Comparison of ENCODE assay signal across 8 cellular contexts in the genomic region with DNA sequence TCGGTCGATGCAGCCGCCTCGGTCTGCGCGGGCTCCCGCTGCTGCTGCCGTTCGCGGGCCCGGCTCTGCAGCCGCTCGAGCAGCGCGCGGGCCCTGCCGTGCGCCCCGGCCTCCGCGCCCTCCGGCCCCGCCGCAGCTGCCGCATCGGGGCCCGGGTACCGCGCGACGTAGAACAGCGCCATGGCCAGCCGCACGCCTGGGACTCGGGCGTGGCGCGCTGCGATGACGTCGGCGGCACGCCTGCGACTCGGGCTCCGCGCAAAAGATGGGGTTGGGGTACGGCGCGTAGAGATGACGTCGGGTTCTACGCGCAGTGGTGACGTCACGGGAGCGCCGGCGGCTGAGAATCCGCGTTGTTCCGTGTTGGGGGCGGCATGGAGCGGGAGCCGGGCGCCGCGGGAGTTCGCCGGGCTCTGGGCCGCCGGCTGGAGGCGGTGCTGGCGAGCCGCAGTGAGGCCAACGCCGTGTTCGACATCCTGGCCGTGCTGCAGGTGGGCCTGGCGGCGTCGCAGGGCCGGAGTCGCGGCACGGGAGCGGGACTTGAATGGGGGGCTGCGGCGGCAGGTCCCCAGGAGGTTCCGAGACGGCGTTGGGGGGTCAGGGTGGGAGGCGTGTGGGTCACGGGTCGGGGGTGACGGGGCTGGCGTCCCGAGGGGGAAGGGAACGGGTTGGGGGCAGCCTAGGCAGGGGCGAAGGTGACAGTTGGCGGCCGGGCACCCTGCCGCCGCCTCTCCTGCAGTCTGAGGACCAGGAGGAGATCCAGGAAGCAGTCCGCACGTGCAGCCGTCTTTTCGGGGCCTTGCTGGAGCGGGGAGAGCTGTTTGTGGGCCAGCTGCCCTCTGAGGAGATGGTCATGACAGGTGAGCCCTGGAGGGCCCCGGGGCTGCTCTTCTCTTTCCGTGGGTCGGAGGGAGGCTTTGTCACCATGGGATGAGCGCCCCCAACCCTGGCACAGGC. TPM values are rescaled to one million over a fixed set of nuclear protein-coding genes. Genes with fewer than 3 reads are reported as not detected.
DNase-seq lines count a peak whose midpoint lies in the region; ATAC-seq and TF ChIP-seq lines count a peak whose summit lies in the region.

A gene with protein sequence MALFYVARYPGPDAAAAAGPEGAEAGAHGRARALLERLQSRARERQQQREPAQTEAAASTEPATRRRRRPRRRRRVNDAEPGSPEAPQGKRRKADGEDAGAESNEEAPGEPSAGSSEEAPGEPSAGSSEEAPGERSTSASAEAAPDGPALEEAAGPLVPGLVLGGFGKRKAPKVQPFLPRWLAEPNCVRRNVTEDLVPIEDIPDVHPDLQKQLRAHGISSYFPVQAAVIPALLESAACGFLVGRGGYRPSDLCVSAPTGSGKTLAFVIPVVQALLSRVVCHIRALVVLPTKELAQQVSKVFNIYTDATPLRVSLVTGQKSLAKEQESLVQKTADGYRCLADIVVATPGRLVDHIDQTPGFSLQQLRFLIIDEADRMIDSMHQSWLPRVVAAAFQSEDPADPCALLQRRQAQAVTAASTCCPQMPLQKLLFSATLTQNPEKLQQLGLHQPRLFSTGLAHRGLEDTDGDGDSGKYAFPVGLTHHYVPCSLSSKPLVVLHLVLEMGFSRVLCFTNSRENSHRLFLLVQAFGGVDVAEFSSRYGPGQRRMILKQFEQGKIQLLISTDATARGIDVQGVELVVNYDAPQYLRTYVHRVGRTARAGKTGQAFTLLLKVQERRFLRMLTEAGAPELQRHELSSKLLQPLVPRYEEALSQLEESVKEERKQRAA (minus strand): TSS at position 205 of the 957 bp plus-strand sequence. CDS start 23 bp downstream, at position 182.
A gene (plus strand): TSS at position 343 of the 957 bp plus-strand sequence. CDS start 32 bp downstream, at position 375.

- peaks cover 0 to 52% of the 10 kb centered on the region in 2 donors for H3K36me3 ChIP-seq in left lung

- H3K4me1 Mint-ChIP-seq in activated CD4-positive, alpha-beta T cell treated with anti-CD3 and anti-CD28 coated beads, Interleukin-2, amount 10 ng/mL, durations not matched to agents 7 days and 5 days: peaks cover 33% of the 10 kb centered on the region
- H3K4me1 Mint-ChIP-seq in dendritic cell treated with granulocyte-macrophage colony-stimulating factor and Interleukin-4, amounts not matched to agents 40 ng/mL and 50 ng/mL, for 4 days (ENCODE audit: low read depth): peaks cover 33% of the 10 kb centered on the region

- H3K27ac Mint-ChIP-seq in activated CD4-positive, alpha-beta T cell treated with anti-CD3 and anti-CD28 coated beads, Interleukin-2, amount 10 ng/mL, durations not matched to agents 7 days and 5 days: peak within 1 kb of the TSS; percentile 95
- H3K27ac Mint-ChIP-seq in dendritic cell treated with granulocyte-macrophage colony-stimulating factor and Interleukin-4, amounts not matched to agents 40 ng/mL and 50 ng/mL, for 4 days: peak within 1 kb of the TSS; percentile 88

- no peaks in the 10 kb centered on the region for H3K9me3 Mint-ChIP-seq in activated CD4-positive, alpha-beta T cell treated with anti-CD3 and anti-CD28 coated beads, Interleukin-2, amount 10 ng/mL, durations not matched to agents 7 days and 5 days
- no peaks in the 10 kb centered on the region for H3K9me3 Mint-ChIP-seq in dendritic cell treated with granulocyte-macrophage colony-stimulating factor and Interleukin-4, amounts not matched to agents 40 ng/mL and 50 ng/mL, for 4 days

- POLR2A ChIA-PET in activated CD4-positive, alpha-beta T cell treated with anti-CD3 and anti-CD28 coated beads, Interleukin-2, amount 10 ng/mL, durations not matched to agents 7 days and 5 days (lab: Charles Lee): no interaction called here

- peak within 1 kb of the TSS; percentile 88 to 89 for H3K4me3 ChIP-seq in left lung

- peak within 1 kb of the TSS in 1 of 2 donors; percentile 84 for H3K27ac ChIP-seq in left lung

- no peak for TF ChIP-seq CTCF in left lung (IDR thresholded peaks at IDR 0.05)

- intact Hi-C loops in dendritic cell treated with granulocyte-macrophage colony-stimulating factor and Interleukin-4, amounts not matched to agents 40 ng/mL and 50 ng/mL, for 4 days (cut with micrococcal nuclease): loop anchor here (1.0 kb wide), 1 partner anchor 45 kb away; no protein-coding TSS in a partner anchor
- intact Hi-C loops in left lung (cut with DNase I): no loop called here

- CTCF ChIA-PET in activated CD4-positive, alpha-beta T cell treated with anti-CD3 and anti-CD28 coated beads, Interleukin-2, amount 10 ng/mL, durations not matched to agents 7 days and 5 days (lab: Charles Lee): interaction anchor here (0.7 kb wide), 1 partner anchor 9 kb away, joined by 3 read pairs; no protein-coding TSS in a partner anchor

- no peaks in the 10 kb centered on the region for H3K27me3 ChIP-seq in left lung

- no peaks in the 10 kb centered on the region for H3K27me3 Mint-ChIP-seq in activated CD4-positive, alpha-beta T cell treated with anti-CD3 and anti-CD28 coated beads, Interleukin-2, amount 10 ng/mL, durations not matched to agents 7 days and 5 days
- no peaks in the 10 kb centered on the region for H3K27me3 Mint-ChIP-seq in dendritic cell treated with granulocyte-macrophage colony-stimulating factor and Interleukin-4, amounts not matched to agents 40 ng/mL and 50 ng/mL, for 4 days

- H3K36me3 Mint-ChIP-seq in activated CD4-positive, alpha-beta T cell treated with anti-CD3 and anti-CD28 coated beads, Interleukin-2, amount 10 ng/mL, durations not matched to agents 7 days and 5 days (ENCODE audit: low read depth): peaks cover 10% of the 10 kb centered on the region
- peaks cover 80% of the 10 kb centered on the region for H3K36me3 Mint-ChIP-seq in dendritic cell treated with granulocyte-macrophage colony-stimulating factor and Interleukin-4, amounts not matched to agents 40 ng/mL and 50 ng/mL, for 4 days (ENCODE audit: low read depth)

- H3K9me3 ChIP-seq in left lung: no peaks in the 10 kb centered on the region

- ATAC-seq in GM19324 (IDR thresholded peaks at IDR 0.05; ENCODE audit: low FRiP score, unreplicated experiment) (peak; percentile 90), HG03460 (IDR thresholded peaks at IDR 0.05; ENCODE audit: unreplicated experiment) (peak; percentile 78), left lung (peak; percentile 94)

- peaks cover 17 to 32% of the 10 kb centered on the region in 2 donors for H3K4me1 ChIP-seq in left lung

- peak within 1 kb of the TSS; percentile 93 for H3K4me3 Mint-ChIP-seq in activated CD4-positive, alpha-beta T cell treated with anti-CD3 and anti-CD28 coated beads, Interleukin-2, amount 10 ng/mL, durations not matched to agents 7 days and 5 days
- peak within 1 kb of the TSS; percentile 81 for H3K4me3 Mint-ChIP-seq in dendritic cell treated with granulocyte-macrophage colony-stimulating factor and Interleukin-4, amounts not matched to agents 40 ng/mL and 50 ng/mL, for 4 days

- DNase-seq in C1 segment of cervical spinal cord (lab: John Stamatoyannopoulos, UW) (peak; percentile 64 to 95 (median 83)), NCI-H69 (lab: John Stamatoyannopoulos, UW) (peak; percentile 97), left lung (peak; percentile 92 to 97)
- peak; percentile 94 for DNase-seq in activated CD4-positive, alpha-beta T cell treated with anti-CD3 and anti-CD28 coated beads, Interleukin-2, amount 10 ng/mL, durations not matched to agents 7 days and 5 days
- DNase-seq in stimulated activated CD4-positive, alpha-beta T cell treated with anti-CD3 and anti-CD28 coated beads, Interleukin-2, amount 100 ng/mL, for 4 hours (ENCODE audit: low read depth): peak; percentile 92

RNA-seq across cellular contexts. Expression of the first gene that starts in this region (rescaled TPM):
- 10 to 100 TPM; 25.2 to 27.5 TPM for total RNA-seq in activated CD4-positive, alpha-beta T cell treated with anti-CD3 and anti-CD28 coated beads, Interleukin-2, amount 10 ng/mL, durations not matched to agents 7 days and 5 days
- total RNA-seq in left lung: 10 to 100 TPM; 11.7 to 15.1 TPM

RNA-seq across cellular contexts. Expression of the second gene that starts in this region (rescaled TPM):
- 10 to 100 TPM; 28.9 to 32.4 TPM for total RNA-seq in activated CD4-positive, alpha-beta T cell treated with anti-CD3 and anti-CD28 coated beads, Interleukin-2, amount 10 ng/mL, durations not matched to agents 7 days and 5 days
- 10 to 100 TPM; 11.0 to 19.6 TPM for total RNA-seq in left lung
